In genomic region chr2:203646961-203647360, GRCh38 we compare ENCODE assay signal across 2 cellular contexts.
TF ChIP-seq lines count a peak whose summit lies in the region.

No MANE protein-coding gene starts in this region.

TF ChIP-seq in GM23338, 12 proteins besides CTCF, POLR2A, EP300 and RAD21:
- TF ChIP-seq NANOG (IDR thresholded peaks at IDR 0.05; ENCODE audit: borderline replicate concordance) (no peak), STAT1 (IDR thresholded peaks at IDR 0.05; ENCODE audit: unreplicated experiment) (no peak), ZNF114 (CRISPR knock-in tag; IDR thresholded peaks at IDR 0.05) (no peak), EZH2phosphoT487 (IDR thresholded peaks at IDR 0.05; ENCODE audit: unreplicated experiment) (no peak), ZNF462 (CRISPR knock-in tag; IDR thresholded peaks at IDR 0.05) (no peak), CREB1 (CRISPR knock-in tag; IDR thresholded peaks at IDR 0.05; ENCODE audit: low read depth) (no peak), ETS1 (IDR thresholded peaks at IDR 0.05) (no peak), EZH2 (IDR thresholded peaks at IDR 0.05; ENCODE audit: low read depth, unreplicated experiment) (no peak)
TF ChIP-seq in GM23338: peak in this region for 0.

TF ChIP-seq in HepG2, 621 proteins besides CTCF, POLR2A, EP300 and RAD21:
- 0 out of 2 replicates have a peak, but pooled peaks have one; percentile 46 for TF ChIP-seq ZNF772 (CRISPR knock-in tag; IDR thresholded peaks at IDR 0.05)
- TF ChIP-seq ZBTB3 (CRISPR knock-in tag; IDR thresholded peaks at IDR 0.05; ENCODE audit: borderline replicate concordance, low read depth): no peak
- TF ChIP-seq MAZ (IDR thresholded peaks at IDR 0.05; ENCODE audit: borderline replicate concordance, low read depth, low read length): no peak
- TF ChIP-seq MAZ (CRISPR knock-in tag; IDR thresholded peaks at IDR 0.05; ENCODE audit: low read depth): 0 out of 2 replicates have a peak, but pooled peaks have one; percentile 9
TF ChIP-seq in HepG2: peak in this region for 2.
